ENCODE assay signal across 8 cellular contexts in the genomic region with DNA sequence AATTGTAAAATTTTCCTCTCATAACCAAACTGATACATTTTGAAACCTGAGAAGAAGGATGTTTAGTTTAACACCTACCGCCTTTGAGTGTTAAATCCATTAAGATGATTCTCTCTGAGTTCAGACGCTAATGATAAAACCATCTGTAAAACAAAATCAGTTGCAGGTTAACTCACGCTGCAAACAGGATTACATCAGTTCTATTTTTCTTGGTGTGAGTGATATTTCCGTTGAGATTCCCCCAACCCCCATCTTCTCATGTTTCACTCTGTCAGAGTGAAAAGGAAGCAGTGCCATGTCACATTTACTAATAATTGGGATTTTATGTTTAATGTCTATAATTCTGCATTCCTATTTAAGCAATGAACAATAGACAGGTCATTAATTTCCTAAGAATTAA.
DNase-seq lines count a peak whose midpoint lies in the region; ATAC-seq and TF ChIP-seq lines count a peak whose summit lies in the region.

No MANE protein-coding gene starts in this region.

- H3K4me3 Mint-ChIP-seq in osteocyte (ENCODE audit: unreplicated experiment) = peak overlapping the region; percentile 56

- TF ChIP-seq CTCF in osteocyte (IDR thresholded peaks at IDR 0.05) (no peak), stomach (IDR thresholded peaks at IDR 0.05) (no peak)

- H3K9me3 Mint-ChIP-seq in osteocyte (ENCODE audit: unreplicated experiment) = no peaks in the 10 kb centered on the region

- DNase-seq in NCI-H2029 (lab: John Stamatoyannopoulos, UW) (peak; percentile 65), NCI-H2029 treated with DMSO at 0.1 percent for 48 hours (lab: John Stamatoyannopoulos, UW) (no peak), NCI-H1930 (lab: John Stamatoyannopoulos, UW) (peak; percentile 1 to 32), amniotic epithelial cell (ENCODE audit: low read depth) (peak; percentile 39), osteocyte (ENCODE audit: extremely low spot score, unreplicated experiment) (no peak), stomach (no peak)

- no peak for TF ChIP-seq POLR2A in stomach (IDR thresholded peaks at IDR 0.05)

- no peak overlapping the region for H3K4me3 ChIP-seq in stomach

- H3K27me3 Mint-ChIP-seq in osteocyte (ENCODE audit: unreplicated experiment) = no peaks in the 10 kb centered on the region

- H3K4me1 Mint-ChIP-seq in osteocyte (ENCODE audit: unreplicated experiment) = peaks cover 28% of the 10 kb centered on the region

- TF ChIP-seq EP300 in stomach (IDR thresholded peaks at IDR 0.05) = no peak

- no peaks in the 10 kb centered on the region for H3K27me3 ChIP-seq in stomach

- H3K4me1 ChIP-seq in stomach = peaks cover 0 to 10% (median 0%) of the 10 kb centered on the region in 4 donors

- ATAC-seq in HG03457 (IDR thresholded peaks at IDR 0.05; ENCODE audit: unreplicated experiment) (no peak), GM21723 (IDR thresholded peaks at IDR 0.05; ENCODE audit: unreplicated experiment) (no peak)

- H3K36me3 ChIP-seq in stomach = peaks cover 0 to 4% (median 0%) of the 10 kb centered on the region in 4 donors

- no peaks in the 10 kb centered on the region for H3K9me3 ChIP-seq in stomach

- H3K36me3 Mint-ChIP-seq in osteocyte (ENCODE audit: unreplicated experiment) = peaks cover 11% of the 10 kb centered on the region

- WGBS in stomach, 5 donors = 52 to 64% (median 59%) methylated on average over 4 of the region's 4 CpGs

- no peak overlapping the region for H3K27ac ChIP-seq in stomach

- peak overlapping the region; percentile 79 for H3K27ac Mint-ChIP-seq in osteocyte (ENCODE audit: unreplicated experiment)

- intact Hi-C loops in stomach (cut with DNase I; ENCODE audit: low total_unique reads) = no loop called here

Comparison
In these comparisons a context has a peak if more than half of its experiments do, and no peak if none do; other contexts are left out.
1. DNase-seq: peak in NCI-H2029 (single experiment), NCI-H1930 (2 of 2) and amniotic epithelial cell (single experiment); none in NCI-H2029 treated with DMSO at 0.1 percent for 48 hours (single experiment), osteocyte (single experiment) and stomach (single experiment).